8 cellular contexts compared by ENCODE assay signal in the genomic region with DNA sequence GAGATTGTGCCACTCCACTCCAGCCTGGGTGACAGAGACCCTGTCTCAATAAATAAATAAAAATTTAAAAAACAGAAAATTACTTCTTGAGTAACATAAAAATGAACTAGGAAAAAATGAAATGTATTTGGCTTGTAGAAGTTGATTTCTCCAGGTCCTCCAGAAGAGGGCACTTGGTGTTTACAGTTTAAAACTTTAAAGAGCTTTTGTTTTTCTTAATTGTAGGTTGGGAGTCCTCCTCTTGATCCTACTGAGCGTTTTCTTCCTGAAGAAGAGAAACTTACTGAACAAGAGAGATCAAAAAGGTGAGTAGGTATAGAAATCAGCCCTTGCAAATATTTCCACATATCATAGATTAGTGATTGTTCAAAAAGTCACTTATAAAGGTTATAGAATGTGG. TPM values are rescaled to one million over a fixed set of nuclear protein-coding genes. Genes with fewer than 3 reads are reported as not detected.
A peak's percentile ranks its signal among the peaks of the same experiment; 100 is the strongest.
DNase-seq lines count a peak whose midpoint lies in the region; ATAC-seq and TF ChIP-seq lines count a peak whose summit lies in the region.

No MANE protein-coding gene starts in this region.

- H3K4me3 Mint-ChIP-seq in T-helper 1 cell treated with Interleukin-12 subunit alpha and Interleukin-12 subunit beta and Interleukin-4 antibody, amounts not matched to agents 30 μg/mL and 1 μg/mL, for 36 hours: no peak overlapping the region

- 5 to 10% (median 9%) methylated on average over 1 of the region's 1 CpG for WGBS in spleen, 5 donors

- H3K36me3 ChIP-seq in spleen: peaks cover 0 to 76% (median 29%) of the 10 kb centered on the region in 6 donors

- H3K27ac Mint-ChIP-seq in T-helper 1 cell treated with Interleukin-12 subunit alpha and Interleukin-12 subunit beta and Interleukin-4 antibody, amounts not matched to agents 30 μg/mL and 1 μg/mL, for 36 hours: peak overlapping the region; percentile 55

- TF ChIP-seq POLR2A in spleen (IDR thresholded peaks at IDR 0.05): no peak

- H3K9me3 ChIP-seq in spleen: no peaks in the 10 kb centered on the region

- DNase-seq in AG08395 (ENCODE audit: low spot score): peak; percentile 51
- DNase-seq in GM20000 (ENCODE audit: low spot score): peak; percentile 56
- peak; percentile 29 to 56 for DNase-seq in foreskin fibroblast
- no peak for DNase-seq in spleen
- no peak for DNase-seq in omental fat pad (ENCODE audit: low spot score)

- TF ChIP-seq CTCF in GM20000 (IDR thresholded peaks at IDR 0.05; ENCODE audit: extremely low read depth, missing control alignments): peak; percentile 22
- peak; percentile 34 for TF ChIP-seq CTCF in foreskin fibroblast (IDR thresholded peaks at IDR 0.05; ENCODE audit: low read depth, low read length)
- TF ChIP-seq CTCF in spleen (IDR thresholded peaks at IDR 0.05 in 8 of 11, conservative IDR thresholded peaks at IDR 0.05 in 3 of 11): peak in 9 of 11 experiments; percentile 32 to 71 (median 61)
- TF ChIP-seq CTCF in omental fat pad (IDR thresholded peaks at IDR 0.05): no peak

- H3K4me3 ChIP-seq in foreskin fibroblast (ENCODE audit: low read depth in 1 of 2, low read length in 2 of 2) (no peak overlapping the region), spleen (no peak overlapping the region)

- H3K4me1 Mint-ChIP-seq in T-helper 1 cell treated with Interleukin-12 subunit alpha and Interleukin-12 subunit beta and Interleukin-4 antibody, amounts not matched to agents 30 μg/mL and 1 μg/mL, for 36 hours (ENCODE audit: low read depth): peaks cover 5% of the 10 kb centered on the region

- no peaks in the 10 kb centered on the region for H3K27me3 Mint-ChIP-seq in T-helper 1 cell treated with Interleukin-12 subunit alpha and Interleukin-12 subunit beta and Interleukin-4 antibody, amounts not matched to agents 30 μg/mL and 1 μg/mL, for 36 hours (ENCODE audit: low read depth)

- H3K4me1 ChIP-seq in spleen: peaks cover 0 to 15% (median 2%) of the 10 kb centered on the region in 6 donors

- peaks cover 5% of the 10 kb centered on the region for H3K36me3 Mint-ChIP-seq in T-helper 1 cell treated with Interleukin-12 subunit alpha and Interleukin-12 subunit beta and Interleukin-4 antibody, amounts not matched to agents 30 μg/mL and 1 μg/mL, for 36 hours (ENCODE audit: low read depth)

- intact Hi-C loops in spleen (cut with DNase I; ENCODE audit: low total_unique reads): loop anchor here (5.0 kb wide), 1 partner anchor 87 kb away; no protein-coding TSS in a partner anchor

- no peaks in the 10 kb centered on the region for H3K9me3 Mint-ChIP-seq in T-helper 1 cell treated with Interleukin-12 subunit alpha and Interleukin-12 subunit beta and Interleukin-4 antibody, amounts not matched to agents 30 μg/mL and 1 μg/mL, for 36 hours

- H3K27me3 ChIP-seq in spleen (replicated peaks in 1 of 7): no peaks in the 10 kb centered on the region

- H3K27ac ChIP-seq in spleen: peak overlapping the region in 2 of 8 donors; percentile 24 to 26

- no peak for ATAC-seq in omental fat pad (ENCODE audit: low FRiP score)
- no peak for ATAC-seq in HG03039 (IDR thresholded peaks at IDR 0.05; ENCODE audit: unreplicated experiment)
- no peak for ATAC-seq in GM19467 (IDR thresholded peaks at IDR 0.05; ENCODE audit: unreplicated experiment)

RNA-seq across cellular contexts. Expression of gene KIFBP, which starts 16.2 kb away (rescaled TPM):
- total RNA-seq in spleen (10 to 100 TPM; 12.3 to 20.1 (median 18.2) TPM), omental fat pad (10 to 100 TPM; 25.0 to 36.4 (median 34.7) TPM)
- polyA plus RNA-seq in spleen: 10 to 100 TPM in 1 of 3 donors, 1 to 10 TPM in 2; 7.3 to 10.7 (median 8.1) TPM

RNA-seq across cellular contexts. Expression of gene DDX21, which starts 48.9 kb away (rescaled TPM):
- 10 to 100 TPM; 37.6 to 70.0 (median 56.6) TPM for total RNA-seq in spleen
- polyA plus RNA-seq in spleen: 10 to 100 TPM; 15.7 to 23.8 (median 22.1) TPM
- 100 to 1,000 TPM in 2 of 4 donors, 10 to 100 TPM in 2; 46.0 to 340 (median 92.6) TPM for total RNA-seq in omental fat pad

Comparison
In these comparisons a context has a peak if more than half of its experiments do, and no peak if none do; other contexts are left out.
1. DNase-seq: peak in AG08395 (single experiment), GM20000 (single experiment) and foreskin fibroblast (2 of 2); none in spleen (single experiment) and omental fat pad (single experiment).
2. CTCF ChIP-seq: peak in GM20000 (single experiment), foreskin fibroblast (single experiment) and spleen (9 of 11); none in omental fat pad (0 of 3).